Comparison of ENCODE assay signal across 8 cellular contexts in the genomic region with DNA sequence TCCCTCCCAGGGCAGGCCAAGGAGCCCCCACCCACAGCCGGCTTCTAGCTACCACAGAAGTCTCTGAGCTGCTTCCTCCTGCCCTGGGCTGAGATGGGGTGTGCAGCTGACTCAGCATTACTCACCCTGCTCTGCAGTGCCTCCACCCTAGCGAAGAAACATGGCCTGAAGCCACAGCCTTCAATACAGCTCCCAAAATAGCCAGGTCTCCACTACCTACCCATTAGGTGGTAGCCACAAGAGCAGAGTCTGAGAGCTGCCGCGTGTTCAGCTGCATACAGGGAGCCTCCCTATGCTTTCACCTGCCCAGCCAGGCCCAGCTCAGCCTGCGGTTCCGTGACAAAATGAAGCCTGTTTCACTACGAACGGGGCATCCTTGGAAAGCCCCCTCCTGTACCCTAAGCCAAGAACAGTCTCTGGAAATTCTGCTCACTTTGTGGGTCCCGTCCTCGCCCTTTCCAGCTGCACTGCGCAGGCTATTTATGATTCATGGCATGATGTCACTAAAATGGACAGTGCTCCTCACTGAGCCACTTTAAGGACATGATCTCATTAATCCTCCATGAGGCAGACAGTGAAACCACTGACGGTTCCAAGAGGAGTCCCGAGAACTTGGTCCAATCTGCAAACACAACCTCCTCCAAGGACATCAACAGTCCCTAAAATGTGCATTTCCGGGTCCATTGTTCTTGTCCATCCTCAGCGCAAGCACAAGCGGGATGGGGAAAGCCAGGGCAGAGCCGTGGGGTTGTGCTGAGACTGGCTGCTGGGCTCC. TPM values are rescaled to one million over a fixed set of nuclear protein-coding genes. Genes with fewer than 3 reads are reported as not detected.
DNase-seq lines count a peak whose midpoint lies in the region; ATAC-seq and TF ChIP-seq lines count a peak whose summit lies in the region.

No MANE protein-coding gene starts in this region.

- TSS peak; percentile 53 for BruUV-seq in mammary epithelial cell (replicated peaks; lab: Mats Ljungman, UMichigan)

- H3K4me1 ChIP-seq in mammary epithelial cell (ENCODE audit: insufficient read depth, low read length) = peaks cover 84% of the 10 kb centered on the region

- H3K9me3 ChIP-seq in mammary epithelial cell (replicated peaks; ENCODE audit: insufficient read depth, low read length) = no peaks in the 10 kb centered on the region

- dilution Hi-C loops in mammary epithelial cell (cut with HindIII; ENCODE audit: low sequenced_read_pairs) = no loop called here

- DNase-seq in NOMO-1 treated with DMSO at 0.1 percent for 48 hours (lab: John Stamatoyannopoulos, UW; ENCODE audit: unreplicated experiment) = peak; percentile 13
- no peak for DNase-seq in NOMO-1 treated with dmso at 0.1 percent for 144 hours (lab: John Stamatoyannopoulos, UW; ENCODE audit: unreplicated experiment)
- peak; percentile 97 for DNase-seq in mammary epithelial cell
- DNase-seq in lower leg skin (ENCODE audit: low spot score in 2 of 2) = peak; percentile 84 to 91
- peak; percentile 59 for DNase-seq in stimulated activated CD8-positive, alpha-beta memory T cell treated with anti-CD3 and anti-CD28 coated beads, Interleukin-15, amount 100 ng/mL, for 1 hour (ENCODE audit: low read depth)
- DNase-seq in NCI-H446 treated with DMSO at 0.1 percent for 48 hours (lab: John Stamatoyannopoulos, UW) = no peak

- peak overlapping the region; percentile 70 for H3K9ac ChIP-seq in mammary epithelial cell (ENCODE audit: insufficient read depth, low read length)

- no peaks in the 10 kb centered on the region for H3K27me3 ChIP-seq in mammary epithelial cell (ENCODE audit: insufficient read depth, low read length)

- ATAC-seq in HG03460 (IDR thresholded peaks at IDR 0.05; ENCODE audit: unreplicated experiment) = peak; percentile 78
- ATAC-seq in activated CD4-positive, CD25-positive, alpha-beta regulatory T cell treated with anti-CD3 and anti-CD28 coated beads, Interleukin-2, amount 50 U/mL, for 24 hours = peak; percentile 90 to 93

- H3K79me2 ChIP-seq in mammary epithelial cell (ENCODE audit: insufficient read depth, low read length) = peaks cover 91% of the 10 kb centered on the region

- no peak for TF ChIP-seq POLR2A in lower leg skin (IDR thresholded peaks at IDR 0.05)

- CTCF ChIA-PET in mammary epithelial cell (lab: Charles Lee; ENCODE audit: low non-redundant PET) = no interaction called here

- no peak overlapping the region for H2AFZ ChIP-seq in mammary epithelial cell (ENCODE audit: low read depth, low read length)

- H3K4me2 ChIP-seq in mammary epithelial cell (ENCODE audit: insufficient read depth, low read depth, low read length) = peak overlapping the region; percentile 50

- intact Hi-C loops in mammary epithelial cell (cut with micrococcal nuclease) (loop anchor here (1.0 to 2.0 kb wide), 3 partner anchors 8 to 78 kb away; no protein-coding TSS in a partner anchor), lower leg skin (cut with DNase I; ENCODE audit: low total_unique reads) (no loop called here)

- no peak overlapping the region for H3K4me3 ChIP-seq in mammary epithelial cell (replicated peaks in 1 of 3; ENCODE audit: insufficient read depth in 1 of 3, low read depth in 2 of 3, low read length in 3 of 3)
- no peak overlapping the region for H3K4me3 ChIP-seq in lower leg skin (ENCODE audit: low read depth, poor library complexity, severe bottlenecking)

- TF ChIP-seq CTCF in mammary epithelial cell (conservative IDR thresholded peaks at IDR 0.05 in 1 of 2, IDR thresholded peaks at IDR 0.05 in 1 of 2; ENCODE audit: extremely low read depth in 1 of 2, insufficient read depth in 1 of 2, low read depth in 1 of 2, low read length in 2 of 2) = no peak
- no peak for TF ChIP-seq CTCF in lower leg skin (IDR thresholded peaks at IDR 0.05)

- H3K36me3 ChIP-seq in mammary epithelial cell (ENCODE audit: insufficient read depth, low read length) = peaks cover 36% of the 10 kb centered on the region

- 33% methylated on average over 13 of the region's 17 CpGs for whole genome bisulfite sequencing in mammary epithelial cell (ENCODE audit: low coverage, missing lambda C conversion rate)
- WGBS in lower leg skin, 2 donors = 19 to 41% methylated on average over 16 of the region's 17 CpGs

- H3K27ac ChIP-seq in mammary epithelial cell (ENCODE audit: insufficient read depth, low read depth, low read length) = peak overlapping the region; percentile 86

- in situ Hi-C loops in mammary epithelial cell (cut with MboI; ENCODE audit: low sequenced_read_pairs in 2 of 2) = no loop called here

- peaks cover 6% of the 10 kb centered on the region for H4K20me1 ChIP-seq in mammary epithelial cell (ENCODE audit: insufficient read depth, low read length)

RNA-seq across cellular contexts. Expression of a gene that starts 20.2 kb away (rescaled TPM):
- total RNA-seq in mammary epithelial cell = 100 to 1,000 TPM; 384 to 470 TPM
- 466 TPM for polyA plus RNA-seq in mammary epithelial cell
- 713 TPM for polyA minus RNA-seq in mammary epithelial cell
- 100 to 1,000 TPM in 3 of 4 donors, 10 to 100 TPM in 1; 83.2 to 163 (median 144) TPM for total RNA-seq in lower leg skin

Comparison
In these comparisons a context has a peak if more than half of its experiments do, and no peak if none do; other contexts are left out.
1. DNase-seq: peak in NOMO-1 treated with DMSO at 0.1 percent for 48 hours (single experiment), mammary epithelial cell (single experiment), lower leg skin (2 of 2) and stimulated activated CD8-positive, alpha-beta memory T cell treated with anti-CD3 and anti-CD28 coated beads, Interleukin-15, amount 100 ng/mL, for 1 hour (single experiment); none in NOMO-1 treated with dmso at 0.1 percent for 144 hours (single experiment) and NCI-H446 treated with DMSO at 0.1 percent for 48 hours (single experiment).